Comparison of ENCODE assay signal across 8 cellular contexts in genomic region chr22:38572065-38572464, GRCh38. TPM values are rescaled to one million over a fixed set of nuclear protein-coding genes. Genes with fewer than 3 reads are reported as not detected.
DNase-seq lines count a peak whose midpoint lies in the region; ATAC-seq and TF ChIP-seq lines count a peak whose summit lies in the region.

No MANE protein-coding gene starts in this region.

- H3K4me1 ChIP-seq in prostate gland (replicated peaks), result no peaks in the 10 kb centered on the region

- no peak for TF ChIP-seq POLR2A in prostate gland (IDR thresholded peaks at IDR 0.05)

- no peak overlapping the region for H3K4me3 Mint-ChIP-seq in activated CD4-positive, alpha-beta T cell treated with anti-CD3 and anti-CD28 coated beads, Interleukin-2, amount 10 ng/mL, durations not matched to agents 24 days and 14 days

- no peak for ATAC-seq in GM18511 (IDR thresholded peaks at IDR 0.05; ENCODE audit: unreplicated experiment)
- ATAC-seq in GM18909 (IDR thresholded peaks at IDR 0.05; ENCODE audit: poor library complexity, unreplicated experiment), result no peak

- H3K4me3 ChIP-seq in fibroblast of pulmonary artery (replicated peaks; ENCODE audit: low read depth, low read length) (no peak overlapping the region), prostate gland (no peak overlapping the region)

- WGBS in prostate gland, result under 1% methylated on average over 3 of the region's 3 CpGs

- intact Hi-C loops in activated CD4-positive, alpha-beta T cell treated with anti-CD3 and anti-CD28 coated beads, Interleukin-2, amount 10 ng/mL, durations not matched to agents 24 days and 14 days (cut with micrococcal nuclease), result loop anchor here (2.0 to 10.0 kb wide), 3 partner anchors 159 to 467 kb away; partner anchors contain the start of gene CSNK1E
- intact Hi-C loops in prostate gland (cut with DNase I), result loop anchor here (5.0 kb wide), 2 partner anchors 160 to 520 kb away; no protein-coding TSS in a partner anchor

- peak; percentile 25 for DNase-seq in activated CD8-positive, alpha-beta memory T cell treated with anti-CD3 and anti-CD28 coated beads, Interleukin-2, amount 50 U/mL, for 4 hours
- DNase-seq in activated CD8-positive, alpha-beta memory T cell treated with anti-CD3 and anti-CD28 coated beads, Interleukin-2, amount 50 U/mL, for 48 hours, result no peak
- DNase-seq in NAMALWA (ENCODE audit: low spot score) (peak; percentile 74), fibroblast of pulmonary artery (ENCODE audit: low read depth) (peak; percentile 74), prostate gland (ENCODE audit: low spot score) (peak; percentile 28)
- peak; percentile 79 for DNase-seq in activated CD4-positive, alpha-beta T cell treated with anti-CD3 and anti-CD28 coated beads, Interleukin-2, amount 10 ng/mL, durations not matched to agents 24 days and 14 days

- H3K9me3 ChIP-seq in prostate gland, result no peaks in the 10 kb centered on the region

- H3K4me1 Mint-ChIP-seq in activated CD4-positive, alpha-beta T cell treated with anti-CD3 and anti-CD28 coated beads, Interleukin-2, amount 10 ng/mL, durations not matched to agents 24 days and 14 days, result peaks cover 22% of the 10 kb centered on the region

- peak; percentile 55 for TF ChIP-seq CTCF in fibroblast of pulmonary artery (IDR thresholded peaks at IDR 0.05; ENCODE audit: low read length, missing control alignments)
- peak in 3 of 4 experiments; percentile 26 to 49 (median 48) for TF ChIP-seq CTCF in prostate gland (IDR thresholded peaks at IDR 0.05)

- H3K9me3 Mint-ChIP-seq in activated CD4-positive, alpha-beta T cell treated with anti-CD3 and anti-CD28 coated beads, Interleukin-2, amount 10 ng/mL, durations not matched to agents 24 days and 14 days, result no peaks in the 10 kb centered on the region

- H3K27ac Mint-ChIP-seq in activated CD4-positive, alpha-beta T cell treated with anti-CD3 and anti-CD28 coated beads, Interleukin-2, amount 10 ng/mL, durations not matched to agents 24 days and 14 days, result no peak overlapping the region

- H3K36me3 ChIP-seq in prostate gland, result no peaks in the 10 kb centered on the region

- peaks cover 2% of the 10 kb centered on the region for H3K36me3 Mint-ChIP-seq in activated CD4-positive, alpha-beta T cell treated with anti-CD3 and anti-CD28 coated beads, Interleukin-2, amount 10 ng/mL, durations not matched to agents 24 days and 14 days (ENCODE audit: low read depth)

- H3K27me3 Mint-ChIP-seq in activated CD4-positive, alpha-beta T cell treated with anti-CD3 and anti-CD28 coated beads, Interleukin-2, amount 10 ng/mL, durations not matched to agents 24 days and 14 days, result peaks cover 3% of the 10 kb centered on the region

- no peak overlapping the region for H3K27ac ChIP-seq in prostate gland

- H3K27me3 ChIP-seq in prostate gland (replicated peaks; ENCODE audit: insufficient read depth), result no peaks in the 10 kb centered on the region

RNA-seq across cellular contexts. Expression of gene DMC1, which starts 2.1 kb away (rescaled TPM):
- total RNA-seq in activated CD4-positive, alpha-beta T cell treated with anti-CD3 and anti-CD28 coated beads, Interleukin-2, amount 10 ng/mL, durations not matched to agents 24 days and 14 days, result 14.2 and 14.3 TPM in 2 replicates
- total RNA-seq in prostate gland, result 1 to 10 TPM in 1 of 2 donors, under 1 TPM in 1; 0.23 to 3.2 TPM
